ENCODE assay signal across 21 cellular contexts in the genomic region with DNA sequence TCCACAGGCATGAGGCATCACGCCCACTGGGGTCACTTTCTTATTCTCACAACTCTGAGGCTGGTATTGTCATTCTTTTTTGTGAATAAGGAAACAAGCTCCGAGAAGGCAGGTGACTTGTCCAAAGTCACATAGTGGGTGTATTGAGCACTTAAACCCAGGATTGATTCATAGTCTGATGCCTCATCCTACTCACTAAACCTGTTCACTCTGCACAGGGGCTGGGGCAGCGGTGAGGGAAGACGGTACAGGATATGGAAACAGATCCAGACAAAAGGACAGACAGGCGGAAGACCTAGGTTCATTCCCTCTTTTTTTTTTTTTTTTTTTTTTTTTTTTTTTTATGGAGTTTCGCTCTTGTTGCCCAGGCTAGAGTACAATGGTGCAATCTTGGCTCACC. TPM values are rescaled to one million over a fixed set of nuclear protein-coding genes. Genes with fewer than 3 reads are reported as not detected.
"Had no signal": no experiment of that assay in that cellular context is flagged by ENCODE, and none has a peak within 500 bp of the region (broad histone marks: within the 10 kb centered on the region; RNA-seq: fewer than 3 reads in every experiment).

No MANE protein-coding gene starts in this region.

- H3K27ac ChIP-seq: heart right ventricle, left lung, lower lobe of right lung, neutrophil, right lobe of liver, testis, transverse colon, uterus had no signal

- H3K9me3 ChIP-seq: heart right ventricle, left lung, lower lobe of right lung, mucosa of descending colon, neutrophil, right lobe of liver, testis, transverse colon, uterus had no signal

- DNase-seq: activated CD4-positive, alpha-beta T cell treated with anti-CD3 and anti-CD28 coated beads for 4 hours; activated CD4-positive, alpha-beta T cell treated with anti-CD3 and anti-CD28 coated beads, Interleukin-2, amount 50 U/mL, for 4 hours; activated effector memory CD4-positive, alpha-beta T cell treated with anti-CD3 and anti-CD28 coated beads, Interleukin-2, amount 50 U/mL, for 16 hours; activated naive CD4-positive, alpha-beta T cell treated with anti-CD3 and anti-CD28 coated beads for 36 hours; central memory CD4-positive, alpha-beta T cell; heart right ventricle; lower lobe of right lung; nephron progenitor cell; right lobe of liver; stimulated activated CD4-positive, alpha-beta T cell treated with anti-CD3 and anti-CD28 coated beads, Interleukin-4, amount 100 ng/mL, for 1 hour; stimulated activated naive CD8-positive, alpha-beta T cell treated with anti-CD3 and anti-CD28 coated beads, Interleukin-15, Interleukin-2, amounts not matched to agents 100 U/mL and 50 U/mL, for 24 hours; T-cell; transverse colon; uterus had no signal

- H3K4me1 Mint-ChIP-seq: nephron progenitor cell had no signal

- H3K4me3 ChIP-seq: left lung, lower lobe of right lung, mucosa of descending colon, right lobe of liver, testis, transverse colon, uterus had no signal

- H3K27me3 ChIP-seq: right lobe of liver, testis had no signal

- H3K36me3 Mint-ChIP-seq: T-cell had no signal

- H3K4me3 Mint-ChIP-seq: activated naive CD4-positive, alpha-beta T cell treated with anti-CD3 and anti-CD28 coated beads for 36 hours; nephron progenitor cell had no signal

- H3K9me3 Mint-ChIP-seq: activated naive CD4-positive, alpha-beta T cell treated with anti-CD3 and anti-CD28 coated beads for 36 hours; nephron progenitor cell; T-cell had no signal

- H3K36me3 ChIP-seq: heart right ventricle, left lung, lower lobe of right lung, neutrophil, right lobe of liver, transverse colon, uterus had no signal

- H3K27ac Mint-ChIP-seq: activated naive CD4-positive, alpha-beta T cell treated with anti-CD3 and anti-CD28 coated beads for 36 hours; nephron progenitor cell had no signal

RNA-seq across cellular contexts. Expression of gene NKAIN1, which starts 56.6 kb away (rescaled TPM):
- total RNA-seq: activated naive CD4-positive, alpha-beta T cell treated with anti-CD3 and anti-CD28 coated beads for 36 hours; left lung; lower lobe of right lung; mesenteric fat pad; right lobe of liver; skeletal muscle tissue; T-helper 2 cell treated with Interferon-gamma antibody and Interleukin-4, amounts not matched to agents 100 ng/mL and 5 ng/mL, for 36 hours; transverse colon had no signal
